11 cellular contexts compared by ENCODE assay signal in genomic region chr10:89122431-89123066, GRCh38.
DNase-seq lines count a peak whose midpoint lies in the region; ATAC-seq and TF ChIP-seq lines count a peak whose summit lies in the region.
"Had no signal": no experiment of that assay in that cellular context is flagged by ENCODE, and none has a peak within 500 bp of the region (broad histone marks: within the 10 kb centered on the region; RNA-seq: fewer than 3 reads in every experiment).

No MANE protein-coding gene starts in this region.

- H3K4me2 ChIP-seq in MM.1S (ENCODE audit: low read depth, low read length), result no peak overlapping the region
- H3K4me2 ChIP-seq: KMS-11 had no signal

- POLR2A ChIA-PET in naive thymus-derived CD4-positive, alpha-beta T cell (lab: Charles Lee), result no interaction called here

- no peaks in the 10 kb centered on the region for H3K27me3 ChIP-seq in naive thymus-derived CD4-positive, alpha-beta T cell (ENCODE audit: control insufficient read depth in 2 of 2, insufficient read depth in 2 of 2, low read length in 2 of 2)
- H3K27me3 ChIP-seq in vagina (no peaks in the 10 kb centered on the region), MM.1S (replicated peaks; ENCODE audit: insufficient read depth, low read length) (no peaks in the 10 kb centered on the region)

- H3K27me3 Mint-ChIP-seq in naive thymus-derived CD4-positive, alpha-beta T cell, result peaks cover 13 to 48% (median 21%) of the 10 kb centered on the region in 5 donors

- H3K27ac Mint-ChIP-seq in naive thymus-derived CD4-positive, alpha-beta T cell, result no peak overlapping the region

- no peaks in the 10 kb centered on the region for H3K4me1 Mint-ChIP-seq in naive thymus-derived CD4-positive, alpha-beta T cell

- no peak overlapping the region for H2AFZ ChIP-seq in MM.1S (ENCODE audit: low read length)

- TF ChIP-seq POLR2A in vagina (IDR thresholded peaks at IDR 0.05), result no peak

- no peaks in the 10 kb centered on the region for H3K36me3 ChIP-seq in naive thymus-derived CD4-positive, alpha-beta T cell (ENCODE audit: control insufficient read depth in 2 of 3, insufficient read depth in 3 of 3, low read length in 3 of 3)
- H3K36me3 ChIP-seq in vagina (no peaks in the 10 kb centered on the region), MM.1S (replicated peaks; ENCODE audit: insufficient read depth, low read length) (no peaks in the 10 kb centered on the region)

- no peaks in the 10 kb centered on the region for H3K9me3 Mint-ChIP-seq in naive thymus-derived CD4-positive, alpha-beta T cell

- H3K4me3 Mint-ChIP-seq in naive thymus-derived CD4-positive, alpha-beta T cell, result no peak overlapping the region

- H3K27ac ChIP-seq in naive thymus-derived CD4-positive, alpha-beta T cell (ENCODE audit: low read depth, low read length), result no peak overlapping the region
- H3K27ac ChIP-seq in vagina (no peak overlapping the region), MM.1S (ENCODE audit: low read length) (no peak overlapping the region)
- H3K27ac ChIP-seq: KMS-11 had no signal

- DNase-seq in Daoy (ENCODE audit: low read depth) (peak; percentile 28), MV-4-11 (lab: John Stamatoyannopoulos, UW) (peak; percentile 83), epithelial cell of esophagus (ENCODE audit: low read depth) (peak; percentile 67), vagina (ENCODE audit: extremely low spot score in 2 of 2) (no peak), MM.1S (no peak), NCI-H146 (lab: John Stamatoyannopoulos, UW) (no peak), GM19238 (ENCODE audit: insufficient read length, low spot score) (no peak)
- no peak for DNase-seq in naive thymus-derived CD4-positive, alpha-beta T cell
- DNase-seq: Caco-2, glutamatergic neuron had no signal

- H3K4me3 ChIP-seq in epithelial cell of esophagus (ENCODE audit: low read length) (no peak overlapping the region), vagina (no peak overlapping the region), MM.1S (ENCODE audit: low read length) (no peak overlapping the region)
- no peak overlapping the region for H3K4me3 ChIP-seq in naive thymus-derived CD4-positive, alpha-beta T cell (ENCODE audit: low read length)

- H3K9ac ChIP-seq in MM.1S (ENCODE audit: low read length), result no peak overlapping the region
- H3K9ac ChIP-seq: KMS-11 had no signal

- CTCF ChIA-PET in naive thymus-derived CD4-positive, alpha-beta T cell (lab: Charles Lee), result no interaction called here

- H3K9me2 ChIP-seq in MM.1S (replicated peaks; ENCODE audit: insufficient read depth, low read length), result no peaks in the 10 kb centered on the region

- H3K79me2 ChIP-seq in MM.1S (ENCODE audit: low read length), result no peaks in the 10 kb centered on the region

- no peaks in the 10 kb centered on the region for H3K36me3 Mint-ChIP-seq in naive thymus-derived CD4-positive, alpha-beta T cell

- H3K4me1 ChIP-seq in naive thymus-derived CD4-positive, alpha-beta T cell (ENCODE audit: control insufficient read depth in 2 of 2, insufficient read depth in 2 of 2, low read length in 2 of 2), result no peaks in the 10 kb centered on the region
- H3K4me1 ChIP-seq in vagina, result no peaks in the 10 kb centered on the region
- no peaks in the 10 kb centered on the region for H3K4me1 ChIP-seq in MM.1S (ENCODE audit: low read length)
- H3K4me1 ChIP-seq: Caco-2 had no signal

- no peaks in the 10 kb centered on the region for H3K9me3 ChIP-seq in naive thymus-derived CD4-positive, alpha-beta T cell (ENCODE audit: control insufficient read depth in 2 of 3, low read length in 3 of 3)
- H3K9me3 ChIP-seq in vagina (no peaks in the 10 kb centered on the region), MM.1S (replicated peaks; ENCODE audit: insufficient read depth, low read length) (no peaks in the 10 kb centered on the region)
- H3K9me3 ChIP-seq: Caco-2 had no signal

- TF ChIP-seq CTCF in epithelial cell of esophagus (IDR thresholded peaks at IDR 0.05; ENCODE audit: insufficient read depth, low read depth, low read length, missing control alignments), result no peak
- no peak for TF ChIP-seq CTCF in vagina (IDR thresholded peaks at IDR 0.05)
- no peak for TF ChIP-seq CTCF in MM.1S (IDR thresholded peaks at IDR 0.05; ENCODE audit: low read length)

- H4K20me1 ChIP-seq in MM.1S (ENCODE audit: insufficient read depth, low read length), result no peaks in the 10 kb centered on the region

- H3F3A ChIP-seq in MM.1S (ENCODE audit: insufficient read depth, low read length), result no peaks in the 10 kb centered on the region

- ATAC-seq in naive thymus-derived CD4-positive, alpha-beta T cell, result peak; percentile 78

- intact Hi-C loops in naive thymus-derived CD4-positive, alpha-beta T cell (cut with micrococcal nuclease), result no loop called here
- intact Hi-C loops in vagina (cut with DNase I), result no loop called here

Comparison
In these comparisons a context has a peak if more than half of its experiments do, and no peak if none do; other contexts are left out.
1. DNase-seq: peak in Daoy (single experiment), MV-4-11 (single experiment) and epithelial cell of esophagus (single experiment); none in naive thymus-derived CD4-positive, alpha-beta T cell (0 of 9), vagina (0 of 2), MM.1S (single experiment), NCI-H146 (single experiment) and GM19238 (single experiment).